Comparison of ENCODE assay signal across 20 cellular contexts in genomic region chr9:22392523-22392922, GRCh38. TPM values are rescaled to one million over a fixed set of nuclear protein-coding genes. Genes with fewer than 3 reads are reported as not detected.
"Had no signal": no experiment of that assay in that cellular context is flagged by ENCODE, and none has a peak within 500 bp of the region (broad histone marks: within the 10 kb centered on the region; RNA-seq: fewer than 3 reads in every experiment).

No MANE protein-coding gene starts in this region.

- H3K27ac Mint-ChIP-seq: memory B cell; natural killer cell; stimulated activated naive B cell treated with anti-CD40 and anti-IgM and Interleukin-4, amounts not matched to agents 10 μg/mL and 1 μg/mL and 100 μg/mL, for 72 hours; stimulated activated naive CD8-positive, alpha-beta T cell treated with anti-CD3 and anti-CD28 coated beads, Interleukin-15, Interleukin-2, amounts not matched to agents 100 ng/mL and 50 ng/mL, for 24 hours had no signal

- H3K9me3 ChIP-seq: gastrocnemius medialis, neutrophil, pancreas, right lobe of liver, thoracic aorta, tibial nerve, upper lobe of left lung had no signal

- ATAC-seq: gastrocnemius medialis, left lobe of liver, natural killer cell, pancreas, right lobe of liver had no signal

- DNase-seq: cortex of kidney; effector CD4-positive, alpha-beta T cell; gastrocnemius medialis; head of caudate nucleus; kidney; natural killer cell; pancreas; right lobe of liver; small intestine; stimulated activated CD4-positive, alpha-beta T cell treated with anti-CD3 and anti-CD28 coated beads, Interleukin-15, amount 100 ng/mL, for 24 hours; stimulated activated CD4-positive, alpha-beta T cell treated with anti-CD3 and anti-CD28 coated beads, Interleukin-2, amount 100 ng/mL, for 48 hours; stimulated activated naive B cell treated with anti-CD40 and anti-IgM and Interleukin-4, amounts not matched to agents 10 μg/mL and 1 μg/mL and 100 μg/mL, for 72 hours; upper lobe of left lung had no signal

- H3K27me3 Mint-ChIP-seq: stimulated activated naive CD8-positive, alpha-beta T cell treated with anti-CD3 and anti-CD28 coated beads, Interleukin-15, Interleukin-2, amounts not matched to agents 100 ng/mL and 50 ng/mL, for 24 hours had no signal

- H3K4me1 Mint-ChIP-seq: memory B cell; natural killer cell; stimulated activated naive B cell treated with anti-CD40 and anti-IgM and Interleukin-4, amounts not matched to agents 10 μg/mL and 1 μg/mL and 100 μg/mL, for 72 hours had no signal

- H3K4me3 ChIP-seq: gastrocnemius medialis, lung, pancreas, right lobe of liver, thoracic aorta, tibial nerve, upper lobe of left lung had no signal

- H3K36me3 ChIP-seq: gastrocnemius medialis, neutrophil, pancreas, right lobe of liver, thoracic aorta, tibial nerve, upper lobe of left lung had no signal

- H3K4me3 Mint-ChIP-seq: memory B cell; natural killer cell; stimulated activated naive B cell treated with anti-CD40 and anti-IgM and Interleukin-4, amounts not matched to agents 10 μg/mL and 1 μg/mL and 100 μg/mL, for 72 hours; stimulated activated naive CD8-positive, alpha-beta T cell treated with anti-CD3 and anti-CD28 coated beads, Interleukin-15, Interleukin-2, amounts not matched to agents 100 ng/mL and 50 ng/mL, for 24 hours had no signal

- H3K4me1 ChIP-seq: gastrocnemius medialis, pancreas, right lobe of liver, tibial nerve, upper lobe of left lung had no signal

- H3K27me3 ChIP-seq: gastrocnemius medialis, neutrophil, pancreas, right lobe of liver, tibial nerve, upper lobe of left lung had no signal

- H3K36me3 Mint-ChIP-seq: memory B cell; natural killer cell; stimulated activated naive B cell treated with anti-CD40 and anti-IgM and Interleukin-4, amounts not matched to agents 10 μg/mL and 1 μg/mL and 100 μg/mL, for 72 hours had no signal

- H3K27ac ChIP-seq: gastrocnemius medialis, neutrophil, pancreas, right lobe of liver, thoracic aorta, tibial nerve, upper lobe of left lung had no signal

RNA-seq across cellular contexts. Expression of gene DMRTA1, which starts 54.1 kb away (rescaled TPM):
- total RNA-seq: natural killer cell had no signal
